ENCODE assay signal across 10 cellular contexts in the genomic region with DNA sequence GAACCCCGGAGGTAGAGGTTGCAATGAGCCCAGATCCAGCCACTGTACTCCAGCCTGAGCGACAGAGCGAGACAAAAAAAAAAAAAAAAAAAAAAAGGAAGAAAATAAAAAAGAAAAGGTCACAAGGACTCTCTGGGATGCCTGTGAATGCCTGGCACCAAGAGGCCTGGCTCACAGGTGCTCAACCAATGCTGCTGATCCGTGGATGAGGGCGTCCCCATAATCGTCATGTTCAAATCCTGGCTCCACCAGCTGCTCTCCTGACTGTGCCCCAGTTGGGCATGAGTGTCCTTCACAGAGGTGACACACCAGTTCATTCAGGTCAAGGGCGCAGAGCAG. TPM values are rescaled to one million over a fixed set of nuclear protein-coding genes. Genes with fewer than 3 reads are reported as not detected.
A peak's percentile ranks its signal among the peaks of the same experiment; 100 is the strongest.
DNase-seq lines count a peak whose midpoint lies in the region; ATAC-seq and TF ChIP-seq lines count a peak whose summit lies in the region.
"Had no signal": no experiment of that assay in that cellular context is flagged by ENCODE, and none has a peak within 500 bp of the region (broad histone marks: within the 10 kb centered on the region; RNA-seq: fewer than 3 reads in every experiment).

No MANE protein-coding gene starts in this region.

- no peaks in the 10 kb centered on the region for H3K4me1 ChIP-seq in KMS-11 (ENCODE audit: low read depth, poor library complexity, severe bottlenecking)

- H4K20me1 ChIP-seq in KMS-11 (ENCODE audit: insufficient read depth) (no peaks in the 10 kb centered on the region), neural cell (ENCODE audit: insufficient read depth) (no peaks in the 10 kb centered on the region)

- no peak for TF ChIP-seq RAD21 in neural cell (conservative IDR thresholded peaks at IDR 0.05)

- TF ChIP-seq EP300 in neural cell (conservative IDR thresholded peaks at IDR 0.05; ENCODE audit: poor library complexity, severe bottlenecking): no peak

- H3K9me2 ChIP-seq in neural cell (ENCODE audit: insufficient read depth, low read length): no peaks in the 10 kb centered on the region

- H3K27ac ChIP-seq in C4-2B (peak overlapping the region; percentile 96), KMS-11 (no peak overlapping the region), neural cell (ENCODE audit: low read length) (no peak overlapping the region)

- no peak overlapping the region for H3K9ac ChIP-seq in KMS-11
- H3K9ac ChIP-seq in neural cell (ENCODE audit: low read length): peak overlapping the region; percentile 51

- H3K36me3 ChIP-seq in KMS-11 (ENCODE audit: insufficient read depth) (no peaks in the 10 kb centered on the region), neural cell (ENCODE audit: insufficient read depth, low read length) (no peaks in the 10 kb centered on the region)
- H3K36me3 ChIP-seq: ovary had no signal

- peak overlapping the region; percentile 100 for H3K4me2 ChIP-seq in KMS-11
- no peak overlapping the region for H3K4me2 ChIP-seq in neural cell (ENCODE audit: low read length)

- ATAC-seq in HG02678 (IDR thresholded peaks at IDR 0.05; ENCODE audit: unreplicated experiment) (no peak), GM21390 (IDR thresholded peaks at IDR 0.05; ENCODE audit: unreplicated experiment) (no peak)

- H2AFZ ChIP-seq in KMS-11 (ENCODE audit: low read depth): peak overlapping the region; percentile 97
- H2AFZ ChIP-seq in neural cell (ENCODE audit: low read depth, low read length): no peak overlapping the region

- no peak overlapping the region for H3K4me3 ChIP-seq in KMS-11 (IDR thresholded peaks at IDR 0.05; ENCODE audit: insufficient read depth, low read depth, low read length)
- peak overlapping the region; percentile 71 for H3K4me3 ChIP-seq in choroid plexus epithelial cell (ENCODE audit: low read depth, low read length)
- peak overlapping the region; percentile 68 for H3K4me3 ChIP-seq in neural cell (ENCODE audit: low read length)

- no peaks in the 10 kb centered on the region for H3K79me2 ChIP-seq in KMS-11 (ENCODE audit: insufficient read depth, low read depth)
- H3K79me2 ChIP-seq in neural cell (replicated peaks; ENCODE audit: insufficient read depth, low read length): no peaks in the 10 kb centered on the region

- no peak for DNase-seq in choroid plexus epithelial cell (ENCODE audit: low read depth)
- no peak for DNase-seq in NCI-H446 (lab: John Stamatoyannopoulos, UW)
- DNase-seq in NCI-H1105 treated with DMSO at 0.1 percent for 48 hours (lab: John Stamatoyannopoulos, UW): no peak

- 0 out of 2 replicates have a peak, but pooled peaks cover 1% of the 10 kb centered on the region for H3K27me3 ChIP-seq in KMS-11 (ENCODE audit: insufficient read depth, low read depth)
- peaks cover 11% of the 10 kb centered on the region for H3K27me3 ChIP-seq in neural cell (ENCODE audit: insufficient read depth, low read depth, low read length)
- H3K27me3 ChIP-seq: ovary, tibial nerve had no signal

- TF ChIP-seq CTCF in C4-2B (conservative IDR thresholded peaks at IDR 0.05) (no peak), KMS-11 (conservative IDR thresholded peaks at IDR 0.05; ENCODE audit: low read depth, low read length) (no peak), choroid plexus epithelial cell (conservative IDR thresholded peaks at IDR 0.05; ENCODE audit: low read depth, low read length) (no peak), neural cell (IDR thresholded peaks at IDR 0.05; ENCODE audit: poor library complexity, severe bottlenecking) (no peak)

- no peaks in the 10 kb centered on the region for H3K9me3 ChIP-seq in neural cell (ENCODE audit: low read length)
- H3K9me3 ChIP-seq: ovary, tibial nerve had no signal

- H3F3A ChIP-seq in neural cell (ENCODE audit: insufficient read depth, low read length, poor library complexity, severe bottlenecking): no peaks in the 10 kb centered on the region

TF ChIP-seq in neural cell, 6 proteins besides CTCF, POLR2A, EP300 and RAD21:
- TF ChIP-seq POLR2AphosphoS5 (IDR thresholded peaks at IDR 0.05) (no peak), MXI1 (conservative IDR thresholded peaks at IDR 0.05; ENCODE audit: poor library complexity, severe bottlenecking) (no peak), TAF1 (IDR thresholded peaks at IDR 0.05; ENCODE audit: low read depth) (no peak), EZH2 (IDR thresholded peaks at IDR 0.05; ENCODE audit: borderline replicate concordance, insufficient read depth, low read length, poor library complexity, severe bottlenecking) (no peak), SMC3 (conservative IDR thresholded peaks at IDR 0.05; ENCODE audit: poor library complexity) (no peak), REST (IDR thresholded peaks at IDR 0.05; ENCODE audit: borderline replicate concordance) (no peak)

RNA-seq across cellular contexts. Expression of gene GAS2L1, which starts 0.6 kb away (rescaled TPM):
- polyA plus RNA-seq in neural cell: 0.77 and 2.3 TPM in 2 replicates
- polyA minus RNA-seq in neural cell: 0.93 and 1.7 TPM in 2 replicates

RNA-seq across cellular contexts. Expression of gene RASL10A, which starts 9.7 kb away (rescaled TPM):
- polyA plus RNA-seq in neural cell: 0.26 and 3.0 TPM in 2 replicates
- polyA minus RNA-seq in neural cell: not detected in 2 replicates

RNA-seq across cellular contexts. Expression of gene EWSR1, which starts 37.7 kb away (rescaled TPM):
- 277 and 287 TPM in 2 replicates for polyA plus RNA-seq in neural cell
- 286 and 289 TPM in 2 replicates for polyA minus RNA-seq in neural cell

RNA-seq across cellular contexts. Expression of gene RHBDD3, which starts 38.0 kb away (rescaled TPM):
- 114 and 135 TPM in 2 replicates for polyA plus RNA-seq in neural cell
- polyA minus RNA-seq in neural cell: 40.3 and 55.3 TPM in 2 replicates
